ENCODE assay signal across 3 cellular contexts in genomic region chr6:120352491-120352890, GRCh38.
TF ChIP-seq lines count a peak whose summit lies in the region.

No MANE protein-coding gene starts in this region.

TF ChIP-seq in HepG2, 621 proteins besides CTCF, POLR2A, EP300 and RAD21:
- no peak for TF ChIP-seq KLF16 (CRISPR knock-in tag; IDR thresholded peaks at IDR 0.05)
- no peak for TF ChIP-seq ZNF547 (CRISPR knock-in tag; IDR thresholded peaks at IDR 0.05)
- 0 out of 2 replicates have a peak, but pooled peaks have one; percentile 38 for TF ChIP-seq U2AF2 (IDR thresholded peaks at IDR 0.05; ENCODE audit: low read depth, low read length)
- TF ChIP-seq ZNF318 (CRISPR knock-in tag; IDR thresholded peaks at IDR 0.05) = no peak
- no peak for TF ChIP-seq KDM4B (CRISPR knock-in tag; IDR thresholded peaks at IDR 0.05)
- no peak for TF ChIP-seq RBM39 (IDR thresholded peaks at IDR 0.05; ENCODE audit: low read depth, low read length, poor library complexity, severe bottlenecking)
- TF ChIP-seq ZNF737 (CRISPR knock-in tag; IDR thresholded peaks at IDR 0.05; ENCODE audit: borderline replicate concordance) = no peak
- TF ChIP-seq ETV5 (CRISPR knock-in tag; IDR thresholded peaks at IDR 0.05; ENCODE audit: borderline replicate concordance) = no peak

TF ChIP-seq in GM23338, 12 proteins besides CTCF, POLR2A, EP300 and RAD21:
- TF ChIP-seq REST (IDR thresholded peaks at IDR 0.05; ENCODE audit: unreplicated experiment) (no peak), ZNF114 (CRISPR knock-in tag; IDR thresholded peaks at IDR 0.05) (no peak), POLR2AphosphoS5 (IDR thresholded peaks at IDR 0.05; ENCODE audit: low read depth) (no peak)

TF ChIP-seq in K562, 482 proteins besides CTCF, POLR2A, EP300 and RAD21:
- peak; percentile 60; the same call in 1 of the 2 replicates for TF ChIP-seq ZNF512 (tag; IDR thresholded peaks at IDR 0.05)
- no peak for TF ChIP-seq BCOR (IDR thresholded peaks at IDR 0.05)
- TF ChIP-seq FOXP4 (CRISPR knock-in tag; IDR thresholded peaks at IDR 0.05; ENCODE audit: borderline replicate concordance) = no peak
- no peak for TF ChIP-seq CGGBP1 (CRISPR knock-in tag; IDR thresholded peaks at IDR 0.05)
- TF ChIP-seq KHSRP (IDR thresholded peaks at IDR 0.05) = no peak
- no peak for TF ChIP-seq ZBTB49 (CRISPR knock-in tag; IDR thresholded peaks at IDR 0.05; ENCODE audit: borderline replicate concordance)
- TF ChIP-seq NBN (IDR thresholded peaks at IDR 0.05; ENCODE audit: low read depth) = no peak
- no peak for TF ChIP-seq USF1 (CRISPR knock-in tag; IDR thresholded peaks at IDR 0.05)
- TF ChIP-seq ZBTB2 (IDR thresholded peaks at IDR 0.05) = no peak
